Comparison of ENCODE assay signal across 22 cellular contexts in genomic region chr6:134195985-134196384, GRCh38.
"Had no signal": no experiment of that assay in that cellular context is flagged by ENCODE, and none has a peak within 500 bp of the region (broad histone marks: within the 10 kb centered on the region; RNA-seq: fewer than 3 reads in every experiment).

No MANE protein-coding gene starts in this region.

- H3K27me3 Mint-ChIP-seq: activated naive CD8-positive, alpha-beta T cell treated with anti-CD3 and anti-CD28 coated beads, Interleukin-2, amount 10 ng/mL, durations not matched to agents 7 days and 5 days; T-helper 17 cell had no signal

- H3K27ac ChIP-seq: PC-9 had no signal

- H3K4me3 ChIP-seq: breast epithelium, PC-9 had no signal

- ATAC-seq: T-helper 17 cell, WTC11 had no signal

- H3K36me3 ChIP-seq: breast epithelium had no signal

- H3K27ac Mint-ChIP-seq: T-helper 17 cell, WTC11 had no signal

- H3K4me2 ChIP-seq: PC-9 had no signal

- H3K36me3 Mint-ChIP-seq: WTC11 had no signal

- DNase-seq: activated CD4-positive, alpha-beta T cell treated with anti-CD3 and anti-CD28 coated beads for 48 hours; activated CD4-positive, alpha-beta T cell treated with anti-CD3 and anti-CD28 coated beads, Interleukin-2, amount 50 U/mL, for 4 hours; activated CD4-positive, CD25-positive, alpha-beta regulatory T cell treated with anti-CD3 and anti-CD28 coated beads, Interleukin-2, amount 50 U/mL, for 72 hours; activated CD8-positive, alpha-beta memory T cell treated with anti-CD3 and anti-CD28 coated beads, Interleukin-2, amount 50 U/mL, for 48 hours; activated naive CD4-positive, alpha-beta T cell treated with anti-CD3 and anti-CD28 coated beads, Interleukin-2, amount 50 U/mL, for 16 hours; activated naive CD8-positive, alpha-beta T cell treated with anti-CD3 and anti-CD28 coated beads, Interleukin-2, amount 10 ng/mL, durations not matched to agents 7 days and 5 days; activated T-cell treated with anti-CD3 and anti-CD28 coated beads, Interleukin-2, amount 50 U/mL, for 1 hour; aorta; caudate nucleus; Karpas-422; NCI-H1105 treated with DMSO at 0.1 percent for 48 hours; NCI-H1436 treated with DMSO at 0.1 percent for 48 hours; NCI-H187; NCI-H2081; NCI-H524; PC-9; SHP77 treated with DMSO at 0.1 percent for 48 hours; T-helper 17 cell; T-helper 9 cell had no signal

- H3K9me3 ChIP-seq: breast epithelium had no signal

- H3K9me3 Mint-ChIP-seq: activated naive CD8-positive, alpha-beta T cell treated with anti-CD3 and anti-CD28 coated beads, Interleukin-2, amount 10 ng/mL, durations not matched to agents 7 days and 5 days had no signal

- H3K4me3 Mint-ChIP-seq: activated CD8-positive, alpha-beta T cell treated with anti-CD3 and anti-CD28 coated beads, Interleukin-2, amount 10 ng/mL, durations not matched to agents 7 days and 5 days; T-helper 17 cell; WTC11 had no signal

- H3K27me3 ChIP-seq: breast epithelium had no signal

- H3K4me1 ChIP-seq: breast epithelium had no signal
